Comparison of ENCODE assay signal across 24 cellular contexts in the genomic region with DNA sequence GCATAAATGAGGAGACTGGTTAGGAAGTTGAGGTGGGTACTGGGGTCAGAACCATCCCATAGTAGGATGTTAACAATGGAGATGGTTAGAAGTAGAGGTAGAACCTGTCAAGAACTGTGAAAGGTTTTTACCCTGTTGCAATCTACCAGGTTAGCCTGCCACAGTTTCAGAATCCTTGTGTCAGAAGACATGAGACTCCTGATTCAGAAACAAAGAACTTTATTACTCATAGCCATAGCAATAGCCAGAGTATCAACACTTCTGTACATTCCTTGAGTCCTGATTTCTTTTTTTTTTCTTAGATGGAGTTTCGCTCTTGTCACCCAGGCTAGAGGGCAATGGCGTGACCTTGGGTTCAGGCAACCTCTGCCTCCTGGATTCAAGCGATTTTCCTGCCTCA.
DNase-seq lines count a peak whose midpoint lies in the region; ATAC-seq and TF ChIP-seq lines count a peak whose summit lies in the region.
"Had no signal": no experiment of that assay in that cellular context is flagged by ENCODE, and none has a peak within 500 bp of the region (broad histone marks: within the 10 kb centered on the region; RNA-seq: fewer than 3 reads in every experiment).

No MANE protein-coding gene starts in this region.

- no peak for TF ChIP-seq EP300 in stomach (IDR thresholded peaks at IDR 0.05)

- 83 to 95% (median 90%) methylated on average over 3 of the region's 3 CpGs for WGBS in stomach, 5 donors

- ATAC-seq in GM18870 (IDR thresholded peaks at IDR 0.05; ENCODE audit: unreplicated experiment) (peak; percentile 90), HG02610 (IDR thresholded peaks at IDR 0.05; ENCODE audit: unreplicated experiment) (peak; percentile 84), HG03565 (IDR thresholded peaks at IDR 0.05; ENCODE audit: unreplicated experiment) (peak; percentile 79)
- ATAC-seq: body of pancreas, esophagus mucosa, Panc1, psoas muscle had no signal

- peak; percentile 14 for DNase-seq in GM12865 (ENCODE audit: low read depth)
- no peak for DNase-seq in stomach
- no peak for DNase-seq in stimulated activated CD4-positive, alpha-beta T cell treated with anti-CD3 and anti-CD28 coated beads, Interleukin-2, amount 100 ng/mL, for 48 hours
- no peak for DNase-seq in epidermal melanocyte (ENCODE audit: insufficient read length, low spot score)
- DNase-seq in inferior parietal cortex (ENCODE audit: extremely low spot score), result no peak
- DNase-seq: ACHN; activated CD4-positive, alpha-beta memory T cell treated with anti-CD3 and anti-CD28 coated beads for 36 hours; activated CD4-positive, CD25-positive, alpha-beta regulatory T cell; activated gamma-delta T cell; body of pancreas; COR-L47; DMS79 treated with DMSO at 0.1 percent for 48 hours; effector CD8-positive, alpha-beta T cell; foreskin melanocyte; mesenchymal stem cell; NCI-H524 treated with DMSO at 0.1 percent for 48 hours; psoas muscle; SIG-M5; testis had no signal

- no peaks in the 10 kb centered on the region for H3K27me3 ChIP-seq in stomach
- H3K27me3 ChIP-seq: body of pancreas, testis had no signal

- no peaks in the 10 kb centered on the region for H3K9me3 ChIP-seq in stomach
- H3K9me3 ChIP-seq: body of pancreas, psoas muscle, testis had no signal

- peaks cover 0 to 7% (median 4%) of the 10 kb centered on the region in 4 donors for H3K4me1 ChIP-seq in stomach
- H3K4me1 ChIP-seq: psoas muscle, testis had no signal

- no peak overlapping the region for H3K4me3 ChIP-seq in GM12865 (ENCODE audit: low read depth, low read length)
- H3K4me3 ChIP-seq in stomach, result no peak overlapping the region
- H3K4me3 ChIP-seq: body of pancreas, psoas muscle, testis had no signal

- intact Hi-C loops in stomach (cut with DNase I; ENCODE audit: low total_unique reads), result no loop called here

- no peak overlapping the region for H3K27ac ChIP-seq in stomach
- H3K27ac ChIP-seq: body of pancreas, psoas muscle, testis had no signal

- H3K36me3 ChIP-seq in stomach, result no peaks in the 10 kb centered on the region

- TF ChIP-seq CTCF in GM12865 (IDR thresholded peaks at IDR 0.05; ENCODE audit: insufficient read depth, low read depth, low read length, missing control alignments) (no peak), stomach (IDR thresholded peaks at IDR 0.05) (no peak)

- TF ChIP-seq POLR2A in stomach (IDR thresholded peaks at IDR 0.05), result no peak
